Comparison of ENCODE assay signal across 8 cellular contexts in the genomic region with DNA sequence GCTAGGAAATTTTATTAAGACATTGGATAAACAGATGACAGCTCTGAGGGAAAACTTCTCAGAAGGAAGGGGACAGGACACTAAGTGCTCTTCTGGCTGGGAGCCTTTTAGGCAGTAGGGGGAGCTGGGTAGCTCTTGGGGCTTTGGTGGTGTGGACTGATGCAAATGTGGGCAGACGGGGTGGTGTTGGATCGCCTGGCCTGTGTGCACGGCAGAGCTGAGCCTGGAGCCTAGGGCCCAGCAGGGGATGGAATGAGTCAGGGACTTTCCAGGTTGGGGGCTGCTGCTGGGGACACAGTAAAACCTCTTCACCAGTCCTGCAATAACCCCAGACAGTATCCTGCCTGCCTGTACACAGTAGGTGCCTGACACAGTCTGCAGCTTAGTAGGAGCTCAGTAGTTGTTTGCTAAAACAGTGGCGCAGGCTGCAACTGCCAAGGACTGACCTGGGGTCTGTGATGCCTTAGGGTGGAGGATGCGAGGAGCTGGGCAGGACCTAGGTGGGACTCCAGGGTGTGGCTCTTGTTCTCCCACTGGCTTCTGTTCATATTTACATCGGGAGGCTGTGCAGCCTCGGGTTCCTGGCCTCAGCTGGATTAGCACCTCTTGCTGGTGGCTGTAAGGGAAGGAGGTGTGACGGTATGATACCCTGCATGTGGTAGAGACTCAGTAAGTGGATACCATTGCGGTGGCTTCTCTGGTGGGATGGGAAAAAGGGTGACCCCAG.
DNase-seq lines count a peak whose midpoint lies in the region; ATAC-seq and TF ChIP-seq lines count a peak whose summit lies in the region.

No MANE protein-coding gene starts in this region.

- H3K9me3 ChIP-seq in PC-3 (ENCODE audit: low read length): no peaks in the 10 kb centered on the region

- no peak overlapping the region for H3K27ac ChIP-seq in PC-3 (ENCODE audit: low read length)

- no peaks in the 10 kb centered on the region for H3K4me1 ChIP-seq in PC-3 (ENCODE audit: insufficient read depth, low read length)

- ATAC-seq in GM21526 (IDR thresholded peaks at IDR 0.05; ENCODE audit: low FRiP score, unreplicated experiment) (peak; percentile 51), PC-3 (peak; percentile 72)
- peak; percentile 64 to 65 for ATAC-seq in natural killer cell treated with Interleukin-12 subunit alpha and Interleukin-12 subunit beta and Interleukin-15 and Interleukin-18, amount 100 ng/mL, for 72 hours

- no peaks in the 10 kb centered on the region for H3K27me3 ChIP-seq in PC-3 (ENCODE audit: low read length)

- no peaks in the 10 kb centered on the region for H3K36me3 ChIP-seq in PC-3 (ENCODE audit: low read depth, low read length)

- H3K9me3 Mint-ChIP-seq in natural killer cell treated with Interleukin-12 subunit alpha and Interleukin-12 subunit beta and Interleukin-15 and Interleukin-18, amount 100 ng/mL, for 72 hours: no peaks in the 10 kb centered on the region

- H3K79me2 ChIP-seq in PC-3 (ENCODE audit: low read length): 0 out of 2 replicates have a peak, but pooled peaks cover 6% of the 10 kb centered on the region

- intact Hi-C loops in PC-3 (cut with micrococcal nuclease): no loop called here

- peak overlapping the region; percentile 23 for H3K4me3 Mint-ChIP-seq in natural killer cell treated with Interleukin-12 subunit alpha and Interleukin-12 subunit beta and Interleukin-15 and Interleukin-18, amount 100 ng/mL, for 72 hours

- H3K9ac ChIP-seq in PC-3 (ENCODE audit: low read length): no peak overlapping the region

- peaks cover 30 to 37% of the 10 kb centered on the region in 2 donors for H3K4me1 Mint-ChIP-seq in natural killer cell treated with Interleukin-12 subunit alpha and Interleukin-12 subunit beta and Interleukin-15 and Interleukin-18, amount 100 ng/mL, for 72 hours (ENCODE audit: low read depth in 2 of 2)

- DNase-seq in CMK (ENCODE audit: low read depth) (peak; percentile 44), PC-3 (peak; percentile 11), epithelial cell of proximal tubule (ENCODE audit: low read depth) (no peak), GF-D8 (lab: John Stamatoyannopoulos, UW) (no peak), pons (ENCODE audit: low spot score) (no peak), foreskin melanocyte (no peak)
- DNase-seq in natural killer cell treated with Interleukin-12 subunit alpha and Interleukin-12 subunit beta and Interleukin-15 and Interleukin-18, amount 100 ng/mL, for 72 hours (ENCODE audit: low spot score): no peak

- H4K20me1 ChIP-seq in PC-3 (ENCODE audit: low read length): no peaks in the 10 kb centered on the region

- no peaks in the 10 kb centered on the region for H3K36me3 Mint-ChIP-seq in natural killer cell treated with Interleukin-12 subunit alpha and Interleukin-12 subunit beta and Interleukin-15 and Interleukin-18, amount 100 ng/mL, for 72 hours

- H3K4me3 ChIP-seq in PC-3 (ENCODE audit: low read length) (no peak overlapping the region), epithelial cell of proximal tubule (ENCODE audit: low read depth, low read length) (no peak overlapping the region)

- no peak overlapping the region for H3K4me2 ChIP-seq in PC-3 (ENCODE audit: low read length)

- POLR2A ChIA-PET in PC-3 (lab: Charles Lee; ENCODE audit: unreplicated experiment): no interaction called here

- no peak overlapping the region for H3K27ac Mint-ChIP-seq in natural killer cell treated with Interleukin-12 subunit alpha and Interleukin-12 subunit beta and Interleukin-15 and Interleukin-18, amount 100 ng/mL, for 72 hours

- TF ChIP-seq CTCF in PC-3 (conservative IDR thresholded peaks at IDR 0.05; ENCODE audit: low read depth, low read length) (peak; percentile 52; the same call in 1 of the 2 replicates), epithelial cell of proximal tubule (conservative IDR thresholded peaks at IDR 0.05; ENCODE audit: low read depth, low read length) (peak; percentile 58)

- peaks cover 12 to 23% of the 10 kb centered on the region in 2 donors for H3K27me3 Mint-ChIP-seq in natural killer cell treated with Interleukin-12 subunit alpha and Interleukin-12 subunit beta and Interleukin-15 and Interleukin-18, amount 100 ng/mL, for 72 hours

- H3F3A ChIP-seq in PC-3 (ENCODE audit: low read length, unreplicated experiment): no peaks in the 10 kb centered on the region

- no peaks in the 10 kb centered on the region for H3K9me2 ChIP-seq in PC-3 (replicated peaks; ENCODE audit: low read length)

- CTCF ChIA-PET in PC-3 (lab: Charles Lee): no interaction called here

- BruUV-seq in PC-3 (replicated peaks; lab: Mats Ljungman, UMichigan): no TSS peak

- no peak overlapping the region for H2AFZ ChIP-seq in PC-3 (ENCODE audit: low read length)

Comparison
In these comparisons a context has a peak if more than half of its experiments do, and no peak if none do; other contexts are left out.
1. DNase-seq: peak in CMK (single experiment) and PC-3 (single experiment); none in epithelial cell of proximal tubule (single experiment), natural killer cell treated with Interleukin-12 subunit alpha and Interleukin-12 subunit beta and Interleukin-15 and Interleukin-18, amount 100 ng/mL, for 72 hours (single experiment), GF-D8 (single experiment), pons (single experiment) and foreskin melanocyte (single experiment).
2. Peak in every context shown above with its lines, with median percentiles within 50 percentile points of each other: ATAC-seq.